ENCODE assay signal across 8 cellular contexts in genomic region chr2:18387479-18388206, GRCh38.
A peak's percentile ranks its signal among the peaks of the same experiment; 100 is the strongest.
DNase-seq lines count a peak whose midpoint lies in the region; ATAC-seq and TF ChIP-seq lines count a peak whose summit lies in the region.

No MANE protein-coding gene starts in this region.

- TF ChIP-seq CTCF in 22Rv1 (IDR thresholded peaks at IDR 0.05) (peak; percentile 86), brain microvascular endothelial cell (IDR thresholded peaks at IDR 0.05; ENCODE audit: low read depth, low read length, missing control alignments) (peak; percentile 92)

- H3K27ac ChIP-seq in 22Rv1 = no peak overlapping the region
- no peak overlapping the region for H3K27ac ChIP-seq in brain microvascular endothelial cell

- no peaks in the 10 kb centered on the region for H3K9me3 Mint-ChIP-seq in immature natural killer cell

- H3K4me3 Mint-ChIP-seq in immature natural killer cell = no peak overlapping the region

- H3K36me3 Mint-ChIP-seq in immature natural killer cell = no peaks in the 10 kb centered on the region

- peaks cover 0 to 4% (median 2%) of the 10 kb centered on the region in 3 donors for H3K27me3 Mint-ChIP-seq in immature natural killer cell (ENCODE audit: low read depth in 3 of 3)

- no peaks in the 10 kb centered on the region for H3K27me3 ChIP-seq in brain microvascular endothelial cell (replicated peaks)

- no peak overlapping the region for H3K4me3 ChIP-seq in brain microvascular endothelial cell (ENCODE audit: low read depth, low read length)

- DNase-seq in NCI-H146 (lab: John Stamatoyannopoulos, UW) (peak; percentile 46), T1000 (lab: John Stamatoyannopoulos, UW) (peak; percentile 41), brain microvascular endothelial cell (peak; percentile 81), immature natural killer cell (peak; percentile 21 to 37 (median 28))
- DNase-seq in stimulated activated CD4-positive, alpha-beta T cell treated with anti-CD3 and anti-CD28 coated beads, Interleukin-15, amount 100 ng/mL, for 1 hour (ENCODE audit: low read depth in 1 of 2, low spot score in 1 of 2) = peak; percentile 10 to 21

- H3K27ac Mint-ChIP-seq in immature natural killer cell = no peak overlapping the region

- in situ Hi-C loops in brain microvascular endothelial cell (cut with HindIII; ENCODE audit: low pct_ligation_motif_present, low sequenced_read_pairs) = no loop called here

- ATAC-seq in GM18498 (IDR thresholded peaks at IDR 0.05; ENCODE audit: unreplicated experiment) (peak; percentile 86), HG02870 (IDR thresholded peaks at IDR 0.05; ENCODE audit: unreplicated experiment) (peak; percentile 89)

- no peaks in the 10 kb centered on the region for H3K36me3 ChIP-seq in brain microvascular endothelial cell (replicated peaks)

- no peaks in the 10 kb centered on the region for H3K4me1 Mint-ChIP-seq in immature natural killer cell

Comparison
In these comparisons a context has a peak if more than half of its experiments do, and no peak if none do; other contexts are left out.
1. DNase-seq: peak in every context shown above with its lines; median percentile 81 in brain microvascular endothelial cell; 46 in NCI-H146; 41 in T1000; 28 in immature natural killer cell; 16 in stimulated activated CD4-positive, alpha-beta T cell treated with anti-CD3 and anti-CD28 coated beads, Interleukin-15, amount 100 ng/mL, for 1 hour.